Comparison of ENCODE assay signal across 10 cellular contexts in genomic region chr11:118618991-118619375, GRCh38. TPM values are rescaled to one million over a fixed set of nuclear protein-coding genes. Genes with fewer than 3 reads are reported as not detected.
DNase-seq lines count a peak whose midpoint lies in the region; ATAC-seq and TF ChIP-seq lines count a peak whose summit lies in the region.
"Had no signal": no experiment of that assay in that cellular context is flagged by ENCODE, and none has a peak within 500 bp of the region (broad histone marks: within the 10 kb centered on the region; RNA-seq: fewer than 3 reads in every experiment).

No MANE protein-coding gene starts in this region.

- POLR2A ChIA-PET in PC-3 (lab: Charles Lee; ENCODE audit: unreplicated experiment): interaction anchor here (0.6 kb wide), 2 partner anchors 11 to 16 kb away, joined by 3 read pairs; no protein-coding TSS in a partner anchor

- CTCF ChIA-PET in PC-3 (lab: Charles Lee): interaction anchor here (1.4 kb wide), 1 partner anchor 12 kb away, joined by 4 read pairs; the partner anchor contains the start of gene PHLDB1

- H4K20me1 ChIP-seq in PC-3 (ENCODE audit: low read length): no peaks in the 10 kb centered on the region

- TF ChIP-seq POLR2A in transverse colon (IDR thresholded peaks at IDR 0.05): no peak

- H3K4me2 ChIP-seq in PC-3 (ENCODE audit: low read length): peak overlapping the region; percentile 41
- peak overlapping the region; percentile 12 for H3K4me2 ChIP-seq in mesenchymal stem cell (ENCODE audit: low read length, poor library complexity, severe bottlenecking)

- no peaks in the 10 kb centered on the region for H3K36me3 ChIP-seq in PC-3 (ENCODE audit: low read depth, low read length)
- no peaks in the 10 kb centered on the region for H3K36me3 ChIP-seq in ectodermal cell (ENCODE audit: control insufficient read depth, insufficient read depth, low read length)
- H3K36me3 ChIP-seq in mesenchymal stem cell (ENCODE audit: control insufficient read depth in 1 of 2, insufficient read depth in 2 of 2, low read depth in 1 of 2, low read length in 2 of 2): peaks cover 46 to 52% of the 10 kb centered on the region in 2 experiments
- H3K36me3 ChIP-seq in transverse colon: no peaks in the 10 kb centered on the region

- H3K9me3 ChIP-seq in PC-3 (ENCODE audit: low read length): no peaks in the 10 kb centered on the region
- H3K9me3 ChIP-seq in ectodermal cell (ENCODE audit: control insufficient read depth, low read length): no peaks in the 10 kb centered on the region
- H3K9me3 ChIP-seq in mesenchymal stem cell (ENCODE audit: control insufficient read depth, low read length): no peaks in the 10 kb centered on the region
- H3K9me3 ChIP-seq in transverse colon: no peaks in the 10 kb centered on the region

- H2AK5ac ChIP-seq in mesenchymal stem cell (ENCODE audit: low read length, severe bottlenecking): peak overlapping the region; percentile 100

- peak overlapping the region; percentile 93 for H2BK5ac ChIP-seq in mesenchymal stem cell (ENCODE audit: low read depth, low read length, poor library complexity, severe bottlenecking)

- in situ Hi-C loops in transverse colon (cut with MboI; ENCODE audit: low pct_ligation_motif_present in 1 of 4, low pct_unique_long_range_greater_than_20kb in 1 of 4, low sequenced_read_pairs in 3 of 4): no loop called here

- no peaks in the 10 kb centered on the region for H3K9me2 ChIP-seq in PC-3 (replicated peaks; ENCODE audit: low read length)

- H3K27me3 ChIP-seq in PC-3 (ENCODE audit: low read length) (no peaks in the 10 kb centered on the region), ectodermal cell (ENCODE audit: control insufficient read depth, insufficient read depth, low read length, poor library complexity, severe bottlenecking) (no peaks in the 10 kb centered on the region), mesenchymal stem cell (ENCODE audit: control insufficient read depth in 1 of 2, insufficient read depth in 1 of 2, low read length in 2 of 2) (no peaks in the 10 kb centered on the region), transverse colon (no peaks in the 10 kb centered on the region)

- H3K9ac ChIP-seq in PC-3 (ENCODE audit: low read length) (no peak overlapping the region), mesenchymal stem cell (ENCODE audit: low read length) (peak overlapping the region; percentile 75)

- peak overlapping the region; percentile 90 to 98 for H3K18ac ChIP-seq in mesenchymal stem cell (ENCODE audit: low read depth in 1 of 2, low read length in 2 of 2)

- H3F3A ChIP-seq in PC-3 (ENCODE audit: low read length, unreplicated experiment): no peaks in the 10 kb centered on the region

- TF ChIP-seq CTCF in PC-3 (conservative IDR thresholded peaks at IDR 0.05; ENCODE audit: low read depth, low read length) (no peak), transverse colon (IDR thresholded peaks at IDR 0.05) (no peak)

- ATAC-seq in PC-3: no peak
- ATAC-seq in GM19324 (IDR thresholded peaks at IDR 0.05; ENCODE audit: low FRiP score, unreplicated experiment): no peak
- no peak for ATAC-seq in HG03135 (IDR thresholded peaks at IDR 0.05; ENCODE audit: unreplicated experiment)

- H2BK12ac ChIP-seq in mesenchymal stem cell (ENCODE audit: low read length in 2 of 2): peak overlapping the region; percentile 94 to 97

- H3K4ac ChIP-seq in mesenchymal stem cell (ENCODE audit: low read depth in 1 of 2, low read length in 2 of 2): peak overlapping the region; percentile 97 to 98

- H3K4me1 ChIP-seq in PC-3 (ENCODE audit: insufficient read depth, low read length) (peaks cover 50% of the 10 kb centered on the region), ectodermal cell (ENCODE audit: control insufficient read depth, insufficient read depth, low read length) (peaks cover 76% of the 10 kb centered on the region), mesenchymal stem cell (ENCODE audit: control insufficient read depth, insufficient read depth, low read depth, low read length) (peaks cover 64% of the 10 kb centered on the region), transverse colon (peaks cover 16 to 65% (median 44%) of the 10 kb centered on the region in 4 donors)

- peak overlapping the region; percentile 98 for H4K8ac ChIP-seq in mesenchymal stem cell (ENCODE audit: low read length)

- peak overlapping the region in 1 of 2 experiments; percentile 87 for H3K14ac ChIP-seq in mesenchymal stem cell (ENCODE audit: low read length in 2 of 2)

- peak overlapping the region; percentile 96 for H2BK15ac ChIP-seq in mesenchymal stem cell (ENCODE audit: low read depth, poor library complexity, severe bottlenecking)

- H4K91ac ChIP-seq in mesenchymal stem cell (ENCODE audit: low read length): peak overlapping the region; percentile 99

- peak overlapping the region in 1 of 2 experiments; percentile 57 for H3K23ac ChIP-seq in mesenchymal stem cell (ENCODE audit: low read length in 2 of 2)

- peak overlapping the region; percentile 96 for H2BK120ac ChIP-seq in mesenchymal stem cell (ENCODE audit: low read depth, low read length)

- H3K4me3 ChIP-seq in PC-3 (ENCODE audit: low read length) (no peak overlapping the region), ectodermal cell (ENCODE audit: insufficient read depth, low read depth, low read length) (no peak overlapping the region), mesenchymal stem cell (ENCODE audit: insufficient read depth in 1 of 2, low read depth in 1 of 2, low read length in 2 of 2) (peak overlapping the region in 1 of 2 experiments; percentile 54), transverse colon (no peak overlapping the region)

- BruUV-seq in PC-3 (replicated peaks; lab: Mats Ljungman, UMichigan): no TSS peak

- H3K79me1 ChIP-seq in mesenchymal stem cell (replicated peaks; ENCODE audit: low read length, poor library complexity, severe bottlenecking): peaks cover 10% of the 10 kb centered on the region

- peaks cover 9% of the 10 kb centered on the region for H3K79me2 ChIP-seq in PC-3 (ENCODE audit: low read length)

- DNase-seq in PC-3: no peak
- DNase-seq in mesenchymal stem cell: peak; percentile 90
- DNase-seq in transverse colon: no peak
- no peak for DNase-seq in NCI-H2029 treated with DMSO at 0.1 percent for 48 hours (lab: John Stamatoyannopoulos, UW)
- no peak for DNase-seq in SW 1271 (lab: John Stamatoyannopoulos, UW)
- DNase-seq: activated naive CD4-positive, alpha-beta T cell treated with anti-CD3 and anti-CD28 coated beads, Interleukin-2, amount 50 U/mL, for 16 hours; naive thymus-derived CD4-positive, alpha-beta T cell had no signal

- TF ChIP-seq EP300 in transverse colon (IDR thresholded peaks at IDR 0.05; ENCODE audit: low read depth): no peak

- 67 to 75% methylated on average over 4 of the region's 4 CpGs for WGBS in ectodermal cell, 2 experiments
- 10% methylated on average over 2 of the region's 4 CpGs for WGBS in mesenchymal stem cell
- 41 to 43% methylated on average over 1 to 4 of the region's 4 CpGs for WGBS in transverse colon (ENCODE audit: low coverage in 1 of 2), 2 donors

- intact Hi-C loops in PC-3 (cut with micrococcal nuclease) (no loop called here), transverse colon (cut with DNase I; ENCODE audit: low total_unique reads) (no loop called here)

- H2AFZ ChIP-seq in PC-3 (ENCODE audit: low read length): peak overlapping the region; percentile 3; the same call in 1 of the 2 replicates
- no peak overlapping the region for H2AFZ ChIP-seq in mesenchymal stem cell (ENCODE audit: low read depth, low read length)

- H3K27ac ChIP-seq in PC-3 (ENCODE audit: low read length) (peak overlapping the region; percentile 24; the same call in 1 of the 2 replicates), ectodermal cell (ENCODE audit: insufficient read depth, low read depth, low read length, poor library complexity, severe bottlenecking) (peak overlapping the region; percentile 85), mesenchymal stem cell (ENCODE audit: low read length, poor library complexity, severe bottlenecking) (peak overlapping the region; percentile 99), transverse colon (peak overlapping the region; percentile 74 to 90 (median 80))

RNA-seq across cellular contexts. Expression of gene PHLDB1, which starts 11.6 kb away (rescaled TPM):
- total RNA-seq in PC-3 (2014; rRNA removed): 36.1 and 37.1 TPM in 2 replicates
- polyA plus RNA-seq in ectodermal cell (2013, experiment 1 of 4): 106 TPM
- polyA plus RNA-seq in ectodermal cell (2013, experiment 2 of 4): 108 TPM
- 87.9 TPM for polyA plus RNA-seq in ectodermal cell (2013, experiment 3 of 4)
- polyA plus RNA-seq in ectodermal cell (2013, experiment 4 of 4): 98.6 TPM
- polyA plus RNA-seq in mesenchymal stem cell (2013, experiment 1 of 2): 124 TPM
- polyA plus RNA-seq in mesenchymal stem cell (2013, experiment 2 of 2): 114 TPM
- total RNA-seq in transverse colon: 100 to 1,000 TPM in 2 of 4 donors, 10 to 100 TPM in 2; 92.6 to 276 (median 161) TPM

RNA-seq across cellular contexts. Expression of gene ARCN1, which starts 46.8 kb away (rescaled TPM):
- 122 and 132 TPM in 2 replicates for total RNA-seq in PC-3 (2014; rRNA removed)
- polyA plus RNA-seq in ectodermal cell (2013, experiment 1 of 4): 144 TPM
- polyA plus RNA-seq in ectodermal cell (2013, experiment 2 of 4): 137 TPM
- polyA plus RNA-seq in ectodermal cell (2013, experiment 3 of 4): 98.9 TPM
- 123 TPM for polyA plus RNA-seq in ectodermal cell (2013, experiment 4 of 4)
- 251 TPM for polyA plus RNA-seq in mesenchymal stem cell (2013, experiment 1 of 2)
- polyA plus RNA-seq in mesenchymal stem cell (2013, experiment 2 of 2): 261 TPM
- 10 to 100 TPM; 27.9 to 80.3 (median 61.0) TPM for total RNA-seq in transverse colon

RNA-seq across cellular contexts. Expression of gene IFT46, which starts 53.3 kb away (rescaled TPM):
- total RNA-seq in PC-3 (2014; rRNA removed) (32.9 and 35.2 TPM in 2 replicates), transverse colon (10 to 100 TPM in 3 of 4 donors, 1 to 10 TPM in 1; 4.8 to 20.2 (median 14.8) TPM)
- polyA plus RNA-seq in ectodermal cell (2013, experiment 1 of 4): 33.8 TPM
- 34.1 TPM for polyA plus RNA-seq in ectodermal cell (2013, experiment 2 of 4)
- polyA plus RNA-seq in ectodermal cell (2013, experiment 3 of 4): 28.7 TPM
- polyA plus RNA-seq in ectodermal cell (2013, experiment 4 of 4): 34.2 TPM
- 19.2 TPM for polyA plus RNA-seq in mesenchymal stem cell (2013, experiment 1 of 2)
- 18.5 TPM for polyA plus RNA-seq in mesenchymal stem cell (2013, experiment 2 of 2)

Comparison
In these comparisons a context has a peak if more than half of its experiments do, and no peak if none do; other contexts are left out.
1. H3K27ac ChIP-seq: peak in every context shown above with its lines; median percentile 99 in mesenchymal stem cell; 85 in ectodermal cell; 80 in transverse colon; 24 in PC-3.